Comparison of ENCODE assay signal across 19 cellular contexts in the genomic region with DNA sequence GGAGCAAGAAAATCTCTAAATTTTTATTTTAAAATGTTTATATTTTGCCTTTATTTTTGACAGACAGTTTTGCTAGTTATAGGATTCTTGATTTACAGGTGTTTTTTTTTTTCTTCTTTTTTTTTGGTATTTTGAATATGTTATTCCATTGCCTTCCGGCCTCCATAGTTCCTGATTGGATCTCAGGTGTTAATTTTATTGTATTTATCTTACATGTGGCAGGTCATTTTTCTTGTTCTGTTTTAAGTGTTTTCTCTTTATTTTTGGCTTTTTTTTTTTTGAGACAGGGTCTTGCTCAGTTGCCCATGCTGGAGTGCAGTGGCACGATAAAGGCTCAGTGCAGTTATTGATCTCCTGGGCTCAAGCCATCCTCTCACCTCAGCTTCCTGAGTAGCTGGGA.
DNase-seq lines count a peak whose midpoint lies in the region; ATAC-seq, FAIRE-seq and TF ChIP-seq lines count a peak whose summit lies in the region.
"Had no signal": no experiment of that assay in that cellular context is flagged by ENCODE, and none has a peak within 500 bp of the region (broad histone marks: within the 10 kb centered on the region; RNA-seq: fewer than 3 reads in every experiment).

No MANE protein-coding gene starts in this region.

- BruUV-seq in HepG2 (replicated peaks; lab: Mats Ljungman, UMichigan), result no TSS peak

- peak overlapping the region; percentile 23 for H3K27ac Mint-ChIP-seq in progenitor cell of endocrine pancreas
- H3K27ac Mint-ChIP-seq in stimulated activated naive CD8-positive, alpha-beta T cell treated with anti-CD3 and anti-CD28 coated beads, Interleukin-15, amount 100 ng/mL, for 72 hours, result no peak overlapping the region
- H3K27ac Mint-ChIP-seq: CD4-positive, alpha-beta T cell; H9; IgD-negative memory B cell had no signal

- 98% methylated on average over 2 of the region's 2 CpGs for WGBS in HepG2 (ENCODE audit: low lambda C conversion rate)
- 71% methylated on average over 1 of the region's 2 CpGs for WGBS in right lobe of liver (ENCODE audit: insufficient coverage, low coverage, low lambda C conversion rate, missing lambda C conversion rate)

- no peak overlapping the region for H3K9ac ChIP-seq in HepG2 (ENCODE audit: insufficient read depth, low read depth, low read length)

- no peak for TF ChIP-seq CTCF in HepG2 (CRISPR knock-in tag; IDR thresholded peaks at IDR 0.05)
- no peak for TF ChIP-seq CTCF in right lobe of liver (IDR thresholded peaks at IDR 0.05)
- no peak for TF ChIP-seq CTCF in progenitor cell of endocrine pancreas (IDR thresholded peaks at IDR 0.05; ENCODE audit: unreplicated experiment)

- CTCF ChIA-PET in HepG2 (lab: Yijun Ruan, JAX; ENCODE audit: low intra/inter-chr PET ratio, low total read pairs), result no interaction called here

- DNase-seq in HepG2 (ENCODE audit: low spot score) (no peak), right lobe of liver (no peak), progenitor cell of endocrine pancreas (ENCODE audit: low spot score, unreplicated experiment) (no peak), cerebellar cortex (ENCODE audit: low spot score) (no peak)
- no peak for DNase-seq in stimulated activated naive CD8-positive, alpha-beta T cell treated with anti-CD3 and anti-CD28 coated beads, Interleukin-15, amount 100 ng/mL, for 72 hours
- DNase-seq: AML-193; CD4-positive, alpha-beta T cell; DMS153; DMS79; GF-D8; H9 had no signal

- H3K27ac ChIP-seq in HepG2 (ENCODE audit: extremely low read length, insufficient read depth, low read length), result no peak overlapping the region
- H3K27ac ChIP-seq in right lobe of liver, result no peak overlapping the region
- H3K27ac ChIP-seq: 22Rv1, A549, C4-2B had no signal

- TF ChIP-seq POLR2A in HepG2 (IDR thresholded peaks at IDR 0.05; ENCODE audit: insufficient read depth in 1 of 2, low read depth in 2 of 2, low read length in 2 of 2) (no peak), right lobe of liver (IDR thresholded peaks at IDR 0.05) (no peak)

- no peaks in the 10 kb centered on the region; the same call in 1 of the 2 replicates for H4K20me1 ChIP-seq in HepG2 (ENCODE audit: insufficient read depth, low read length)

- H3K27me3 ChIP-seq in HepG2 (ENCODE audit: control insufficient read depth in 1 of 2, insufficient read depth in 2 of 2, low read length in 2 of 2), result no peaks in the 10 kb centered on the region
- no peaks in the 10 kb centered on the region for H3K27me3 ChIP-seq in right lobe of liver

- H3K79me2 ChIP-seq in HepG2 (ENCODE audit: insufficient read depth, low read length), result peaks cover 40% of the 10 kb centered on the region

- no peaks in the 10 kb centered on the region for H3K27me3 Mint-ChIP-seq in progenitor cell of endocrine pancreas
- H3K27me3 Mint-ChIP-seq in stimulated activated naive CD8-positive, alpha-beta T cell treated with anti-CD3 and anti-CD28 coated beads, Interleukin-15, amount 100 ng/mL, for 72 hours, result no peaks in the 10 kb centered on the region
- H3K27me3 Mint-ChIP-seq: CD4-positive, alpha-beta T cell; IgD-negative memory B cell had no signal

- peaks cover 6% of the 10 kb centered on the region; the same call in 1 of the 2 replicates for H3K4me1 ChIP-seq in HepG2 (ENCODE audit: insufficient read depth, low read length)
- H3K4me1 ChIP-seq in right lobe of liver, result peaks cover 0 to 11% (median 0%) of the 10 kb centered on the region in 4 donors
- H3K4me1 ChIP-seq: A549 had no signal

- no peak overlapping the region for H3K4me2 ChIP-seq in HepG2 (ENCODE audit: low read depth, low read length)
- H3K4me2 ChIP-seq: A549 had no signal

- H3K4me3 ChIP-seq in HepG2 (replicated peaks in 1 of 3; ENCODE audit: insufficient read depth in 1 of 3, low read depth in 2 of 3, low read length in 3 of 3) (no peak overlapping the region), right lobe of liver (no peak overlapping the region)
- H3K4me3 ChIP-seq: A549 had no signal

- H3K9me3 Mint-ChIP-seq in progenitor cell of endocrine pancreas (ENCODE audit: low read depth), result peaks cover 17% of the 10 kb centered on the region
- H3K9me3 Mint-ChIP-seq in stimulated activated naive CD8-positive, alpha-beta T cell treated with anti-CD3 and anti-CD28 coated beads, Interleukin-15, amount 100 ng/mL, for 72 hours, result no peaks in the 10 kb centered on the region
- H3K9me3 Mint-ChIP-seq: IgD-negative memory B cell had no signal

- no peaks in the 10 kb centered on the region for H3K4me1 Mint-ChIP-seq in progenitor cell of endocrine pancreas (ENCODE audit: low read depth)
- H3K4me1 Mint-ChIP-seq in stimulated activated naive CD8-positive, alpha-beta T cell treated with anti-CD3 and anti-CD28 coated beads, Interleukin-15, amount 100 ng/mL, for 72 hours, result peaks cover 8% of the 10 kb centered on the region

- H3K9me3 ChIP-seq in HepG2 (ENCODE audit: low read length), result no peaks in the 10 kb centered on the region
- peaks cover 0 to 3% (median 0%) of the 10 kb centered on the region in 4 donors for H3K9me3 ChIP-seq in right lobe of liver

- peaks cover 40% of the 10 kb centered on the region for H3K36me3 Mint-ChIP-seq in progenitor cell of endocrine pancreas (ENCODE audit: insufficient read depth)

- TF ChIP-seq EP300 in HepG2 (IDR thresholded peaks at IDR 0.05; ENCODE audit: low read depth in 2 of 2, low read length in 2 of 2) (no peak), HepG2 (CRISPR knock-in tag; IDR thresholded peaks at IDR 0.05; ENCODE audit: borderline replicate concordance) (no peak)

- intact Hi-C loops in HepG2 (cut with micrococcal nuclease; ENCODE audit: unreplicated experiment), result no loop called here
- intact Hi-C loops in right lobe of liver (cut with DNase I), result no loop called here

- in situ Hi-C loops in HepG2 (cut with HindIII; ENCODE audit: extremely low pct_ligation_motif_present, low pct_unique_long_range_greater_than_20kb), result no loop called here

- FAIRE-seq in HepG2 (lab: Jason Lieb, UNC) (no peak), islet of Langerhans (lab: Jason Lieb, UNC) (peak; percentile 66)
- FAIRE-seq: A549, H1, HTR-8/SVneo had no signal

- POLR2A ChIA-PET in HepG2 (lab: Yijun Ruan, JAX), result no interaction called here

- ATAC-seq in HepG2 (no peak), right lobe of liver (no peak), GM18867 (IDR thresholded peaks at IDR 0.05; ENCODE audit: unreplicated experiment) (no peak)
- no peak for ATAC-seq in stimulated activated naive CD8-positive, alpha-beta T cell treated with anti-CD3 and anti-CD28 coated beads, Interleukin-15, amount 100 ng/mL, for 72 hours
- ATAC-seq: A549 had no signal

- H2AFZ ChIP-seq in HepG2 (ENCODE audit: low read length), result no peak overlapping the region

- H3K36me3 ChIP-seq in HepG2 (replicated peaks in 1 of 2; ENCODE audit: control insufficient read depth in 1 of 2, insufficient read depth in 2 of 2, low read length in 2 of 2) (peaks cover 10 to 47% of the 10 kb centered on the region in 2 experiments), right lobe of liver (peaks cover 0 to 11% (median 0%) of the 10 kb centered on the region in 4 donors)

- no peak for TF ChIP-seq RAD21 in HepG2 (CRISPR knock-in tag; IDR thresholded peaks at IDR 0.05)

- no peak overlapping the region for H3K4me3 Mint-ChIP-seq in progenitor cell of endocrine pancreas (ENCODE audit: low read depth)
- no peak overlapping the region for H3K4me3 Mint-ChIP-seq in stimulated activated naive CD8-positive, alpha-beta T cell treated with anti-CD3 and anti-CD28 coated beads, Interleukin-15, amount 100 ng/mL, for 72 hours
- H3K4me3 Mint-ChIP-seq: CD4-positive, alpha-beta T cell; H9 had no signal

TF ChIP-seq in HepG2, 621 proteins besides CTCF, POLR2A, EP300 and RAD21:
- peak; percentile 96 for TF ChIP-seq ZNF317 (CRISPR knock-in tag; IDR thresholded peaks at IDR 0.05)
- TF ChIP-seq HES4 (CRISPR knock-in tag; IDR thresholded peaks at IDR 0.05; ENCODE audit: borderline replicate concordance), result no peak
